In the genomic region with DNA sequence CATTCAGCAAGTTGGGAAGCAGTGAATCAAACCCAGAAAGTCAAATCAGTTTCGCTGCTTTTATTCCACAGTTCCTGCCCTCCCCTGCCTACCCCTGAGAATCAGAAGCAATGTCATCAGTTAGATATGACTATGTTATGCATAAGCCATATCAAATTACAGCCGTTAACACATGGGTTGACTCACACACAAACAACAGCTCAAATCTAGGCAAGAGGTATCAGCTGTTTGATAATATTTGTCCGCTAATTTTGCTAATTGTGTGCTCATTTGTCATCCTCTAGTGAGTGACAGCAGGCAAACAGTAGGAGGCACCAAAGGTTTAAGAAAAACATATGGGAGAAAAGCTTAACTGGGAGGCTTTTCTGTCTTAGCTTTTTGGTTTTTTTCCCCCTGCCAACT, we compare ENCODE assay signal across 13 cellular contexts.
DNase-seq lines count a peak whose midpoint lies in the region; ATAC-seq, FAIRE-seq and TF ChIP-seq lines count a peak whose summit lies in the region.
"Had no signal": no experiment of that assay in that cellular context is flagged by ENCODE, and none has a peak within 500 bp of the region (broad histone marks: within the 10 kb centered on the region; RNA-seq: fewer than 3 reads in every experiment).

No MANE protein-coding gene starts in this region.

- 5 to 9% methylated on average over 3 of the region's 3 CpGs for WGBS in pancreas, 2 donors

- intact Hi-C loops in pancreas (cut with DNase I), result no loop called here

- peak; percentile 42 for TF ChIP-seq CTCF in LNCaP clone FGC (IDR thresholded peaks at IDR 0.05; ENCODE audit: control insufficient read depth, extremely low read depth, insufficient read depth)
- TF ChIP-seq CTCF in pancreas (IDR thresholded peaks at IDR 0.05), result no peak

- no peaks in the 10 kb centered on the region for H3K36me3 ChIP-seq in pancreas
- H3K36me3 ChIP-seq: SJSA1, upper lobe of right lung had no signal

- H3K4me3 ChIP-seq in LNCaP clone FGC (ENCODE audit: low read depth, low read length) (no peak overlapping the region), pancreas (no peak overlapping the region)
- H3K4me3 ChIP-seq: SJSA1, upper lobe of right lung had no signal

- no peak for FAIRE-seq in pancreas (lab: Jason Lieb, UNC)

- peak in 3 of 4 donors; percentile 20 to 50 (median 38) for ATAC-seq in pancreas
- no peak for ATAC-seq in GM21381 (IDR thresholded peaks at IDR 0.05; ENCODE audit: unreplicated experiment)

- DNase-seq in NCI-H1436 (lab: John Stamatoyannopoulos, UW), result peak; percentile 9
- DNase-seq in NCI-H1436 treated with DMSO at 0.1 percent for 48 hours (lab: John Stamatoyannopoulos, UW), result no peak
- no peak for DNase-seq in LNCaP clone FGC (ENCODE audit: low read depth)
- peak; percentile 10 for DNase-seq in astrocyte of the hippocampus (ENCODE audit: low read depth, low spot score)
- DNase-seq in pancreas, result no peak
- no peak for DNase-seq in 8988T
- no peak for DNase-seq in stimulated activated CD8-positive, alpha-beta memory T cell treated with anti-CD3 and anti-CD28 coated beads, Interleukin-4, amount 100 ng/mL, for 48 hours
- DNase-seq: glutamatergic neuron; naive B cell; stimulated activated CD4-positive, alpha-beta T cell treated with anti-CD3 and anti-CD28 coated beads, Interleukin-4, amount 100 ng/mL, for 24 hours; upper lobe of right lung had no signal

- H3K9me3 ChIP-seq in pancreas, result no peaks in the 10 kb centered on the region
- H3K9me3 ChIP-seq: SJSA1, upper lobe of right lung had no signal

- H3K27me3 ChIP-seq in pancreas, result no peaks in the 10 kb centered on the region
- H3K27me3 ChIP-seq: SJSA1 had no signal

- H3K27ac ChIP-seq in pancreas, result no peak overlapping the region
- H3K27ac ChIP-seq: SJSA1, upper lobe of right lung had no signal

- H3K4me1 ChIP-seq in pancreas, result no peaks in the 10 kb centered on the region
- H3K4me1 ChIP-seq: SJSA1, upper lobe of right lung had no signal

Comparison
In these comparisons a context has a peak if more than half of its experiments do, and no peak if none do; other contexts are left out.
1. DNase-seq: peak in NCI-H1436 (single experiment) and astrocyte of the hippocampus (single experiment); none in NCI-H1436 treated with DMSO at 0.1 percent for 48 hours (single experiment), LNCaP clone FGC (single experiment), pancreas (0 of 6), 8988T (single experiment) and stimulated activated CD8-positive, alpha-beta memory T cell treated with anti-CD3 and anti-CD28 coated beads, Interleukin-4, amount 100 ng/mL, for 48 hours (single experiment).